In genomic region chr13:97028441-97029299, GRCh38 we compare ENCODE assay signal across 8 cellular contexts. TPM values are rescaled to one million over a fixed set of nuclear protein-coding genes. Genes with fewer than 3 reads are reported as not detected.
DNase-seq lines count a peak whose midpoint lies in the region; ATAC-seq and TF ChIP-seq lines count a peak whose summit lies in the region.

No MANE protein-coding gene starts in this region.

- H3K36me3 ChIP-seq in Karpas-422 (ENCODE audit: insufficient read depth, low read length) (no peaks in the 10 kb centered on the region), SK-N-MC (ENCODE audit: insufficient read depth, low read length) (no peaks in the 10 kb centered on the region), body of pancreas (replicated peaks in 1 of 2; ENCODE audit: insufficient read depth in 1 of 2, low read depth in 2 of 2) (no peaks in the 10 kb centered on the region)

- H3K4me2 ChIP-seq in Karpas-422 (ENCODE audit: low read depth, low read length, poor library complexity, severe bottlenecking) = no peak overlapping the region

- no peaks in the 10 kb centered on the region for H3K79me2 ChIP-seq in Karpas-422 (ENCODE audit: low read length)

- H3K27ac ChIP-seq in Karpas-422 (ENCODE audit: low read length) = no peak overlapping the region
- no peak overlapping the region for H3K27ac ChIP-seq in SK-N-MC
- H3K27ac ChIP-seq in body of pancreas = no peak overlapping the region

- no peaks in the 10 kb centered on the region for H4K20me1 ChIP-seq in Karpas-422 (ENCODE audit: insufficient read depth, low read depth, low read length)

- no peak for TF ChIP-seq POLR2A in body of pancreas (IDR thresholded peaks at IDR 0.05)

- H3K9me2 ChIP-seq in Karpas-422 (replicated peaks; ENCODE audit: insufficient read depth, low read length) = no peaks in the 10 kb centered on the region

- no peak overlapping the region for H3K4me3 ChIP-seq in Karpas-422 (ENCODE audit: low read length)
- no peak overlapping the region for H3K4me3 ChIP-seq in SK-N-MC
- H3K4me3 ChIP-seq in body of pancreas = no peak overlapping the region

- ATAC-seq in body of pancreas = peak; percentile 53

- TF ChIP-seq CTCF in body of pancreas (IDR thresholded peaks at IDR 0.05) = peak; percentile 67 to 94 (median 80)

- WGBS in body of pancreas, 2 donors = 40 to 41% methylated on average over 12 of the region's 12 CpGs

- H3K9me3 ChIP-seq in Karpas-422 (ENCODE audit: low read length) = no peaks in the 10 kb centered on the region
- no peaks in the 10 kb centered on the region for H3K9me3 ChIP-seq in SK-N-MC (ENCODE audit: low read depth, low read length)
- H3K9me3 ChIP-seq in body of pancreas = no peaks in the 10 kb centered on the region

- intact Hi-C loops in body of pancreas (cut with DNase I) = no loop called here

- DNase-seq in activated effector memory CD4-positive, alpha-beta T cell treated with anti-CD3 and anti-CD28 coated beads, Interleukin-2, amount 50 U/mL, for 16 hours = peak; percentile 79
- no peak for DNase-seq in activated effector memory CD4-positive, alpha-beta T cell treated with Interleukin-2 at 50 U/mL for 16 hours
- DNase-seq in Karpas-422 (peak; percentile 69), SK-N-MC (ENCODE audit: low read depth, low spot score) (peak; percentile 22), body of pancreas (peak; percentile 58 to 78 (median 70)), iPS-NIHi11 (ENCODE audit: low spot score) (peak; percentile 68), cortex of kidney (lab: John Stamatoyannopoulos, UW) (no peak)
- peak; percentile 36 for DNase-seq in stimulated activated CD4-positive, alpha-beta T cell treated with anti-CD3 and anti-CD28 coated beads, Interleukin-12 subunit alpha, Interleukin-12 subunit beta, amount 100 ng/mL, for 4 hours

- H3K27me3 ChIP-seq in Karpas-422 (ENCODE audit: low read length) (no peaks in the 10 kb centered on the region; the same call in 1 of the 2 replicates), body of pancreas (no peaks in the 10 kb centered on the region)

- H3K9ac ChIP-seq in Karpas-422 (ENCODE audit: low read length) (no peak overlapping the region), SK-N-MC (ENCODE audit: insufficient read length) (no peak overlapping the region)

- H2AFZ ChIP-seq in Karpas-422 (ENCODE audit: low read length) = no peak overlapping the region

- H3K4me1 ChIP-seq in Karpas-422 (ENCODE audit: low read length) (peaks cover 4% of the 10 kb centered on the region; the same call in 1 of the 2 replicates), body of pancreas (peaks cover 3% of the 10 kb centered on the region)

RNA-seq across cellular contexts. Expression of gene OXGR1, which starts 34.4 kb away (rescaled TPM):
- not detected in 2 replicates for total RNA-seq in Karpas-422 (2014; rRNA removed; shearing (Covaris generic); ENCODE audit: low replicate concordance)
- total RNA-seq in body of pancreas = under 1 TPM in 1 of 2 donors, not detected in 1; 0.52 TPM

Comparison
In these comparisons a context has a peak if more than half of its experiments do, and no peak if none do; other contexts are left out.
1. DNase-seq: peak in activated effector memory CD4-positive, alpha-beta T cell treated with anti-CD3 and anti-CD28 coated beads, Interleukin-2, amount 50 U/mL, for 16 hours (single experiment), Karpas-422 (single experiment), SK-N-MC (single experiment), body of pancreas (4 of 4), iPS-NIHi11 (single experiment) and stimulated activated CD4-positive, alpha-beta T cell treated with anti-CD3 and anti-CD28 coated beads, Interleukin-12 subunit alpha, Interleukin-12 subunit beta, amount 100 ng/mL, for 4 hours (single experiment); none in activated effector memory CD4-positive, alpha-beta T cell treated with Interleukin-2 at 50 U/mL for 16 hours (single experiment) and cortex of kidney (single experiment).